In the genomic region with DNA sequence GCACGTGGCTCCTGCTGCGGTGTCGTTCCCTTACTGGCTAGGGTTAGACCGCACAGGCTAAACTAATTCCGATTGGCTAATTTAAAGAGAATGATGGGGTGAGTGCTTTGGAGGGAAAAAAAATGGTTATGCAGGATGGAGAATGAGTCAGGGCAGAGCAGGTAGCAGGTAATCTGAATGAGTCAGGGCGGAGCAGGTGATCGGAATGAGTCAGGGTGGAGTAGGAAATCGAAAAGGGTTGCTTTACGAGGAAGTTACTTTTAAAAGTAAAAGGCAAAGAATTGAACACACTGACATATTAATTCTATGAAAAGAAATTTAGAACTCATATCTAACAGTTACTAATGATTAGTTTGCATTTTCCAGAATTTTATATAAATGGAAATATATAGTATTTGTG, we compare ENCODE assay signal across 1 cellular context.
TF ChIP-seq lines count a peak whose summit lies in the region.

No MANE protein-coding gene starts in this region.

TF ChIP-seq in HCT116, 20 proteins besides CTCF, POLR2A, EP300 and RAD21:
- TF ChIP-seq, protein P1, sequence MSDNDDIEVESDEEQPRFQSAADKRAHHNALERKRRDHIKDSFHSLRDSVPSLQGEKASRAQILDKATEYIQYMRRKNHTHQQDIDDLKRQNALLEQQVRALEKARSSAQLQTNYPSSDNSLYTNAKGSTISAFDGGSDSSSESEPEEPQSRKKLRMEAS (IDR thresholded peaks at IDR 0.05): 0 out of 2 replicates have a peak, but pooled peaks have one; percentile 17
- no peak; the same call in 1 of the 2 replicates for TF ChIP-seq SP1 (IDR thresholded peaks at IDR 0.05; ENCODE audit: low read depth)
- peak; percentile 31; the same call in 1 of the 2 replicates for TF ChIP-seq JUND (IDR thresholded peaks at IDR 0.05)
- TF ChIP-seq ELF1 (IDR thresholded peaks at IDR 0.05; ENCODE audit: borderline replicate concordance, low read depth): no peak
- peak; percentile 51; the same call in 1 of the 2 replicates for TF ChIP-seq FOSL1 (IDR thresholded peaks at IDR 0.05; ENCODE audit: low read depth)
- TF ChIP-seq, protein P2, sequence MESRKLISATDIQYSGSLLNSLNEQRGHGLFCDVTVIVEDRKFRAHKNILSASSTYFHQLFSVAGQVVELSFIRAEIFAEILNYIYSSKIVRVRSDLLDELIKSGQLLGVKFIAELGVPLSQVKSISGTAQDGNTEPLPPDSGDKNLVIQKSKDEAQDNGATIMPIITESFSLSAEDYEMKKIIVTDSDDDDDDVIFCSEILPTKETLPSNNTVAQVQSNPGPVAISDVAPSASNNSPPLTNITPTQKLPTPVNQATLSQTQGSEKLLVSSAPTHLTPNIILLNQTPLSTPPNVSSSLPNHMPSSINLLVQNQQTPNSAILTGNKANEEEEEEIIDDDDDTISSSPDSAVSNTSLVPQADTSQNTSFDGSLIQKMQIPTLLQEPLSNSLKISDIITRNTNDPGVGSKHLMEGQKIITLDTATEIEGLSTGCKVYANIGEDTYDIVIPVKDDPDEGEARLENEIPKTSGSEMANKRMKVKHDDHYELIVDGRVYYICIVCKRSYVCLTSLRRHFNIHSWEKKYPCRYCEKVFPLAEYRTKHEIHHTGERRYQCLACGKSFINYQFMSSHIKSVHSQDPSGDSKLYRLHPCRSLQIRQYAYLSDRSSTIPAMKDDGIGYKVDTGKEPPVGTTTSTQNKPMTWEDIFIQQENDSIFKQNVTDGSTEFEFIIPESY (IDR thresholded peaks at IDR 0.05; ENCODE audit: extremely low read depth, insufficient replicate concordance, low read length): no peak
TF ChIP-seq in HCT116: peak in this region for 3.
